In the genomic region with DNA sequence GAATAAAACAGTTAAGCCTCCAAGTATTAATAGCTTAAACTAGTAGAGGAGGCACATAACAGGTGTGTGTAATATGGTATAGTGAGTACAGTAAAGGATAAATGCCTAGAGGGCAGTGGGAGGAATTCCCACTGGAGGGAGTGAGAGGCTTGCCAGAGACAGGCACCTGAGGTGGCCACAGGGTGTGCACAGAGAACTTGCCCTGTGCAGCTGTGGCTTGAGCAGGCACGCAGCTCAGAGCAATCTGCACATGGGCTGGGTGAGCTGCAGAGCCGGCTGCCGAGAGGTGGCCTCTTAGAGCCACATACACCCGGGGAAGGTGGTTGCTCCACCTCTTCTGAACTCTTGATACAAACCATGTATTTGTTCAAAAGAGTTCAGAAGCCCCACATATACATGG, we compare ENCODE assay signal across 24 cellular contexts.
DNase-seq lines count a peak whose midpoint lies in the region; ATAC-seq, FAIRE-seq and TF ChIP-seq lines count a peak whose summit lies in the region.
"Had no signal": no experiment of that assay in that cellular context is flagged by ENCODE, and none has a peak within 500 bp of the region (broad histone marks: within the 10 kb centered on the region; RNA-seq: fewer than 3 reads in every experiment).

No MANE protein-coding gene starts in this region.

- H3K79me2 ChIP-seq in HCT116 (ENCODE audit: insufficient read depth, low read length) (no peaks in the 10 kb centered on the region), PC-3 (ENCODE audit: low read length) (no peaks in the 10 kb centered on the region)

- ATAC-seq in HCT116 = peak; percentile 49; the same call in 1 of the 2 replicates
- peak; percentile 72 for ATAC-seq in PC-3
- no peak for ATAC-seq in GM18868 (IDR thresholded peaks at IDR 0.05; ENCODE audit: unreplicated experiment)
- ATAC-seq in T-helper 17 cell = no peak
- ATAC-seq: activated T-cell treated with anti-CD3 and anti-CD28 coated beads, Interleukin-2, amount 50 U/mL, for 4 hours; left lung; natural killer cell had no signal

- peaks cover 30% of the 10 kb centered on the region for H3K27me3 Mint-ChIP-seq in T-helper 17 cell

- H3K27me3 ChIP-seq in HCT116 (ENCODE audit: insufficient read depth, low read length) (no peaks in the 10 kb centered on the region), PC-3 (ENCODE audit: low read length) (no peaks in the 10 kb centered on the region)
- H3K27me3 ChIP-seq: left lung, ovary, upper lobe of left lung had no signal

- intact Hi-C loops in HCT116 (cut with micrococcal nuclease) = no loop called here
- intact Hi-C loops in PC-3 (cut with micrococcal nuclease) = loop anchor here (2.0 to 10.0 kb wide), 2 partner anchors 61 to 465 kb away; no protein-coding TSS in a partner anchor

- TF ChIP-seq POLR2A in HCT116 (IDR thresholded peaks at IDR 0.05; ENCODE audit: borderline replicate concordance, extremely low read depth, insufficient read depth, insufficient read length) (no peak), GM12891 (IDR thresholded peaks at IDR 0.05; ENCODE audit: low read depth, low read length) (no peak)

- H3K9me2 ChIP-seq in HCT116 (ENCODE audit: insufficient read depth) = no peaks in the 10 kb centered on the region
- H3K9me2 ChIP-seq in PC-3 (replicated peaks; ENCODE audit: low read length) = no peaks in the 10 kb centered on the region

- H3K4me3 ChIP-seq in HCT116 (replicated peaks in 1 of 2; ENCODE audit: low read depth in 1 of 2, low read length in 2 of 2) (no peak overlapping the region), PC-3 (ENCODE audit: low read length) (no peak overlapping the region), epithelial cell of proximal tubule (ENCODE audit: low read depth, low read length) (no peak overlapping the region)
- H3K4me3 ChIP-seq: left lung, ovary, upper lobe of left lung had no signal

- no peak overlapping the region for H2AFZ ChIP-seq in HCT116 (ENCODE audit: low read depth, low read length, poor library complexity, severe bottlenecking)
- H2AFZ ChIP-seq in PC-3 (ENCODE audit: low read length) = no peak overlapping the region

- CTCF ChIA-PET in HCT116 (lab: Charles Lee) (no interaction called here), PC-3 (lab: Charles Lee) (no interaction called here)

- TF ChIP-seq CTCF in HCT116 (IDR thresholded peaks at IDR 0.05 in 2 of 3, conservative IDR thresholded peaks at IDR 0.05 in 1 of 3; ENCODE audit: borderline replicate concordance in 1 of 3, insufficient read depth in 1 of 3, low read depth in 2 of 3, low read length in 2 of 3) (no peak), PC-3 (conservative IDR thresholded peaks at IDR 0.05; ENCODE audit: low read depth, low read length) (no peak), epithelial cell of proximal tubule (conservative IDR thresholded peaks at IDR 0.05; ENCODE audit: low read depth, low read length) (peak; percentile 8)

- no peak for FAIRE-seq in GM12891 (lab: Jason Lieb, UNC)
- FAIRE-seq: TTC549 had no signal

- H3F3A ChIP-seq in PC-3 (ENCODE audit: low read length, unreplicated experiment) = no peaks in the 10 kb centered on the region

- H3K36me3 Mint-ChIP-seq in T-helper 17 cell (ENCODE audit: low read depth) = no peaks in the 10 kb centered on the region
- H3K36me3 Mint-ChIP-seq: natural killer cell had no signal

- no peaks in the 10 kb centered on the region for H4K20me1 ChIP-seq in HCT116 (ENCODE audit: insufficient read depth)
- no peaks in the 10 kb centered on the region for H4K20me1 ChIP-seq in PC-3 (ENCODE audit: low read length)

- no peaks in the 10 kb centered on the region for H3K9me3 ChIP-seq in HCT116 (ENCODE audit: control insufficient read depth in 1 of 2, insufficient read depth in 1 of 2, low read depth in 1 of 2, low read length in 2 of 2)
- no peaks in the 10 kb centered on the region for H3K9me3 ChIP-seq in PC-3 (ENCODE audit: low read length)
- H3K9me3 ChIP-seq in T-helper 17 cell (ENCODE audit: control insufficient read depth, low read length, poor library complexity, severe bottlenecking) = no peaks in the 10 kb centered on the region
- H3K9me3 ChIP-seq: BE2C, left lung, ovary, upper lobe of left lung had no signal

- no TSS peak for BruUV-seq in HCT116 (replicated peaks; lab: Mats Ljungman, UMichigan)
- BruUV-seq in PC-3 (replicated peaks; lab: Mats Ljungman, UMichigan) = no TSS peak

- no peak overlapping the region for H3K27ac Mint-ChIP-seq in T-helper 17 cell
- H3K27ac Mint-ChIP-seq: natural killer cell had no signal

- no peak overlapping the region for H3K27ac ChIP-seq in HCT116 (ENCODE audit: low read depth, low read length)
- H3K27ac ChIP-seq in PC-3 (ENCODE audit: low read length) = no peak overlapping the region
- H3K27ac ChIP-seq: left lung, ovary, upper lobe of left lung had no signal

- POLR2A ChIA-PET in HCT116 (lab: Charles Lee) (no interaction called here), PC-3 (lab: Charles Lee; ENCODE audit: unreplicated experiment) (no interaction called here)

- RAD21 ChIA-PET in HCT116 (lab: Charles Lee; ENCODE audit: low non-redundant PET in 1 of 2, low total read pairs in 2 of 2, uncharacterized antibody in 2 of 2, unreplicated experiment in 2 of 2) = no interaction called here

- DNase-seq in NCI-H524 (lab: John Stamatoyannopoulos, UW) (peak; percentile 11 to 50), NCI-H524 treated with DMSO at 0.1 percent for 48 hours (lab: John Stamatoyannopoulos, UW) (no peak), HCT116 (ENCODE audit: low read depth, low spot score) (no peak), PC-3 (no peak), epithelial cell of proximal tubule (ENCODE audit: low read depth) (no peak), GM12891 (ENCODE audit: insufficient read length, low spot score) (no peak), T-helper 17 cell (no peak)
- DNase-seq: activated naive CD4-positive, alpha-beta T cell treated with Interleukin-2 at 50 U/mL for 16 hours; activated T-cell treated with anti-CD3 and anti-CD28 coated beads, Interleukin-2, amount 50 U/mL, for 4 hours; BE2C; cerebellar nuclear complex; EL; erythroblast; foreskin melanocyte; IMR-90; left lung; midbrain; natural killer cell; NCI-H187; NCI-H446 treated with DMSO at 0.1 percent for 48 hours; ovary; upper lobe of left lung had no signal

- peaks cover 2% of the 10 kb centered on the region for H3K4me1 Mint-ChIP-seq in T-helper 17 cell
- H3K4me1 Mint-ChIP-seq: natural killer cell had no signal

- no peak overlapping the region for H3K4me2 ChIP-seq in HCT116 (ENCODE audit: low read length)
- H3K4me2 ChIP-seq in PC-3 (ENCODE audit: low read length) = no peak overlapping the region

- no peaks in the 10 kb centered on the region for H3K4me1 ChIP-seq in HCT116 (ENCODE audit: control insufficient read depth in 1 of 2, insufficient read depth in 2 of 2, low read length in 2 of 2)
- H3K4me1 ChIP-seq in PC-3 (ENCODE audit: insufficient read depth, low read length) = no peaks in the 10 kb centered on the region
- H3K4me1 ChIP-seq: BE2C, left lung, upper lobe of left lung had no signal

- no peak overlapping the region for H3K4me3 Mint-ChIP-seq in T-helper 17 cell
- H3K4me3 Mint-ChIP-seq: activated T-cell treated with anti-CD3 and anti-CD28 coated beads, Interleukin-2, amount 50 U/mL, for 4 hours; natural killer cell had no signal

- TF ChIP-seq RAD21 in HCT116 (IDR thresholded peaks at IDR 0.05; ENCODE audit: low read depth) = peak; percentile 3; the same call in 1 of the 2 replicates

- H3K36me3 ChIP-seq in HCT116 (ENCODE audit: control insufficient read depth in 1 of 2, insufficient read depth in 2 of 2, low read length in 2 of 2) (no peaks in the 10 kb centered on the region), PC-3 (ENCODE audit: low read depth, low read length) (no peaks in the 10 kb centered on the region)
- H3K36me3 ChIP-seq: BE2C, left lung, ovary, upper lobe of left lung had no signal

- H3K9ac ChIP-seq in HCT116 (ENCODE audit: low read length) (no peak overlapping the region), PC-3 (ENCODE audit: low read length) (no peak overlapping the region)

TF ChIP-seq in HCT116, 20 proteins besides CTCF, POLR2A, EP300 and RAD21:
- TF ChIP-seq CEBPB (IDR thresholded peaks at IDR 0.05; ENCODE audit: low read depth) (no peak), FOSL1 (IDR thresholded peaks at IDR 0.05; ENCODE audit: low read depth) (no peak), EZH2 (IDR thresholded peaks at IDR 0.05) (no peak), CBX3 (IDR thresholded peaks at IDR 0.05; ENCODE audit: low read depth) (no peak)
- TF ChIP-seq, protein P1, sequence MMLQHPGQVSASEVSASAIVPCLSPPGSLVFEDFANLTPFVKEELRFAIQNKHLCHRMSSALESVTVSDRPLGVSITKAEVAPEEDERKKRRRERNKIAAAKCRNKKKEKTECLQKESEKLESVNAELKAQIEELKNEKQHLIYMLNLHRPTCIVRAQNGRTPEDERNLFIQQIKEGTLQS (IDR thresholded peaks at IDR 0.05) = no peak

TF ChIP-seq in GM12891, 5 proteins besides CTCF, POLR2A, EP300 and RAD21:
- TF ChIP-seq POLR2AphosphoS5 (IDR thresholded peaks at IDR 0.05; ENCODE audit: low read depth, low read length) (no peak), PAX5 (IDR thresholded peaks at IDR 0.05; ENCODE audit: insufficient read depth, low read length, severe bottlenecking) (no peak), SPI1 (IDR thresholded peaks at IDR 0.05; ENCODE audit: low read depth, low read length) (no peak), POU2F2 (IDR thresholded peaks at IDR 0.05; ENCODE audit: low read depth, low read length) (no peak), TAF1 (IDR thresholded peaks at IDR 0.05; ENCODE audit: low read depth, low read length) (no peak)

Comparison
In these comparisons a context has a peak if more than half of its experiments do, and no peak if none do; other contexts are left out.
1. DNase-seq: peak in NCI-H524 (2 of 2); none in NCI-H524 treated with DMSO at 0.1 percent for 48 hours (single experiment), HCT116 (single experiment), PC-3 (single experiment), epithelial cell of proximal tubule (single experiment), GM12891 (single experiment) and T-helper 17 cell (0 of 3).
2. ATAC-seq: peak in HCT116 (single experiment) and PC-3 (single experiment); none in GM18868 (single experiment) and T-helper 17 cell (single experiment).